In the genomic region with DNA sequence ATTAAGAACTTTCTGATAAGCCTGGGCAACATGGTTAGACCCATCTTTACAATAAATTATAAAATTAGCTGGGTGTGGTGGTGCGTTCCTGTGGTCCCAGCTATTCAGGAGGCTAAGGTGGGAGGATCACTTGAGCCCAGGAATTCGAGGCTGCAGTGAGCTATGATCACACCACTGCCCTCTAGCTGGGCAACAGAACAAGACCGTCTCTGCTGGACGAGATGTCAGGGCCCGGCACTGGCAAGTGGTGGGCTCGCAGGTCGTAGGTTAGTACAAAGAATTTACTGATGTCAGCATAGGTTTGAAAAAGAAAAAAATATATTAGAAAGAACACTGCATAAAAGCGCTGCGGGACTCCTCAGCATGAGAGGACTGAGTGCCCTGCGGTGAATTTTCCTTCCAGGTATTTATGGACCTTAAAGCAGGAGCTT, we compare ENCODE assay signal across 15 cellular contexts.
"Had no signal": no experiment of that assay in that cellular context is flagged by ENCODE, and none has a peak within 500 bp of the region (broad histone marks: within the 10 kb centered on the region; RNA-seq: fewer than 3 reads in every experiment).

No MANE protein-coding gene starts in this region.

- DNase-seq: activated CD4-positive, alpha-beta T cell treated with anti-CD3 and anti-CD28 coated beads, Interleukin-2, amount 50 U/mL, for 48 hours; activated CD8-positive, alpha-beta memory T cell treated with anti-CD3 and anti-CD28 coated beads, Interleukin-2, amount 10 ng/mL, durations not matched to agents 7 days and 5 days; activated effector memory CD4-positive, alpha-beta T cell treated with Interleukin-2 at 50 U/mL for 16 hours; activated T-cell treated with anti-CD3 and anti-CD28 coated beads, Interleukin-2, amount 50 U/mL, for 24 hours; effector memory CD8-positive, alpha-beta T cell; erythroblast; stimulated activated CD4-positive, alpha-beta T cell treated with anti-CD3 and anti-CD28 coated beads, Interleukin-2, amount 100 ng/mL, for 48 hours; stimulated activated naive CD4-positive, alpha-beta T cell treated with Interleukin-2 at 50 U/mL for 16 hours; T-helper 1 cell had no signal

- H3K36me3 Mint-ChIP-seq: activated CD8-positive, alpha-beta memory T cell treated with anti-CD3 and anti-CD28 coated beads, Interleukin-2, amount 10 ng/mL, durations not matched to agents 7 days and 5 days; activated naive CD4-positive, alpha-beta T cell treated with anti-CD3 and anti-CD28 coated beads, Interleukin-2, amount 50 U/mL, for 24 hours; natural killer cell treated with Interleukin-12 subunit alpha and Interleukin-12 subunit beta and Interleukin-15 and Interleukin-18, amount 100 ng/mL, for 72 hours had no signal

- H3K27me3 Mint-ChIP-seq: activated CD8-positive, alpha-beta memory T cell treated with anti-CD3 and anti-CD28 coated beads, Interleukin-2, amount 10 ng/mL, durations not matched to agents 7 days and 5 days; activated naive CD4-positive, alpha-beta T cell treated with anti-CD3 and anti-CD28 coated beads, Interleukin-2, amount 50 U/mL, for 24 hours; activated T-cell treated with anti-CD3 and anti-CD28 coated beads, Interleukin-2, amount 50 U/mL, for 24 hours; central memory CD8-positive, alpha-beta T cell; dendritic cell treated with granulocyte-macrophage colony-stimulating factor and Interleukin-4, amounts not matched to agents 40 ng/mL and 50 ng/mL, for 4 days; effector memory CD8-positive, alpha-beta T cell; natural killer cell treated with Interleukin-12 subunit alpha and Interleukin-12 subunit beta and Interleukin-15 and Interleukin-18, amount 100 ng/mL, for 72 hours had no signal

- ATAC-seq: activated CD4-positive, CD25-positive, alpha-beta regulatory T cell treated with anti-CD3 and anti-CD28 coated beads, Interleukin-2, amount 50 U/mL, for 24 hours; activated CD8-positive, alpha-beta memory T cell treated with anti-CD3 and anti-CD28 coated beads, Interleukin-2, amount 10 ng/mL, durations not matched to agents 7 days and 5 days; effector memory CD8-positive, alpha-beta T cell; natural killer cell treated with Interleukin-12 subunit alpha and Interleukin-12 subunit beta and Interleukin-15 and Interleukin-18, amount 100 ng/mL, for 72 hours; upper lobe of right lung had no signal

- H3K27ac ChIP-seq: upper lobe of right lung had no signal

- H3K27me3 ChIP-seq: upper lobe of right lung had no signal

- H3K9me3 Mint-ChIP-seq: activated naive CD4-positive, alpha-beta T cell treated with anti-CD3 and anti-CD28 coated beads, Interleukin-2, amount 50 U/mL, for 24 hours; activated T-cell treated with anti-CD3 and anti-CD28 coated beads, Interleukin-2, amount 50 U/mL, for 24 hours; central memory CD8-positive, alpha-beta T cell; dendritic cell treated with granulocyte-macrophage colony-stimulating factor and Interleukin-4, amounts not matched to agents 40 ng/mL and 50 ng/mL, for 4 days; effector memory CD8-positive, alpha-beta T cell; natural killer cell treated with Interleukin-12 subunit alpha and Interleukin-12 subunit beta and Interleukin-15 and Interleukin-18, amount 100 ng/mL, for 72 hours had no signal

- H3K27ac Mint-ChIP-seq: activated CD8-positive, alpha-beta memory T cell treated with anti-CD3 and anti-CD28 coated beads, Interleukin-2, amount 10 ng/mL, durations not matched to agents 7 days and 5 days; activated naive CD4-positive, alpha-beta T cell treated with anti-CD3 and anti-CD28 coated beads, Interleukin-2, amount 50 U/mL, for 24 hours; activated T-cell treated with anti-CD3 and anti-CD28 coated beads, Interleukin-2, amount 50 U/mL, for 24 hours; dendritic cell treated with granulocyte-macrophage colony-stimulating factor and Interleukin-4, amounts not matched to agents 40 ng/mL and 50 ng/mL, for 4 days; natural killer cell treated with Interleukin-12 subunit alpha and Interleukin-12 subunit beta and Interleukin-15 and Interleukin-18, amount 100 ng/mL, for 72 hours had no signal

- H3K4me3 Mint-ChIP-seq: activated CD8-positive, alpha-beta memory T cell treated with anti-CD3 and anti-CD28 coated beads, Interleukin-2, amount 10 ng/mL, durations not matched to agents 7 days and 5 days; activated naive CD4-positive, alpha-beta T cell treated with anti-CD3 and anti-CD28 coated beads, Interleukin-2, amount 50 U/mL, for 24 hours; activated T-cell treated with anti-CD3 and anti-CD28 coated beads, Interleukin-2, amount 50 U/mL, for 24 hours; central memory CD8-positive, alpha-beta T cell; dendritic cell treated with granulocyte-macrophage colony-stimulating factor and Interleukin-4, amounts not matched to agents 40 ng/mL and 50 ng/mL, for 4 days; effector memory CD8-positive, alpha-beta T cell; natural killer cell treated with Interleukin-12 subunit alpha and Interleukin-12 subunit beta and Interleukin-15 and Interleukin-18, amount 100 ng/mL, for 72 hours had no signal

- H3K4me3 ChIP-seq: upper lobe of right lung had no signal

- H3K9me3 ChIP-seq: upper lobe of right lung had no signal

- H3K36me3 ChIP-seq: upper lobe of right lung had no signal
